In the genomic region with DNA sequence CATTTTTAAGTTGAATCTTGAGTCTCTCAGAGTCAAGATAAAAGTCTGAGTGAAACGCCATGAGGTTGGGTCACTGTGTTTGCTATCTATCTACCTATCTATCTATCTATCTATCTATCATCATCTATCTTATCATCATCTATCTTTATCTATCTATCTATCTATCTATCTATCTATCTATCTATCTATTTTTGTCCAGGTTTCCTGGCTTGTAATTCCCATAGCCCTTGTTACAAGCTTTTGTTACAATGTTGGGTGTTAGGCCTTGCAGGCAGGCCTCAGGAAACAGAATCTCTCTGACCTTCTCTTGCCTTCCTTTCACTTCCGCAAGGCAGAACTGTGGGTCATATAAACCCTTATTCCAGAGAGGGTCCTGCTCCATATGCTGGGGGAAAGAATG, we compare ENCODE assay signal across 32 cellular contexts.
"Had no signal": no experiment of that assay in that cellular context is flagged by ENCODE, and none has a peak within 500 bp of the region (broad histone marks: within the 10 kb centered on the region; RNA-seq: fewer than 3 reads in every experiment).

No MANE protein-coding gene starts in this region.

- ATAC-seq: activated CD4-positive, alpha-beta T cell treated with anti-CD3 and anti-CD28 coated beads for 36 hours; activated CD4-positive, CD25-positive, alpha-beta regulatory T cell treated with anti-CD3 and anti-CD28 coated beads, Interleukin-2, amount 50 U/mL, for 24 hours; activated CD8-positive, alpha-beta memory T cell treated with anti-CD3 and anti-CD28 coated beads, Interleukin-2, amount 10 ng/mL, durations not matched to agents 7 days and 5 days; activated CD8-positive, alpha-beta T cell treated with anti-CD3 and anti-CD28 coated beads, Interleukin-2, amount 10 ng/mL, durations not matched to agents 7 days and 5 days; activated naive CD8-positive, alpha-beta T cell treated with anti-CD3 and anti-CD28 coated beads, Interleukin-2, amount 50 U/mL, for 24 hours had no signal

- H3K4me3 ChIP-seq: ascending aorta, cardiac muscle cell had no signal

- DNase-seq: activated CD4-positive, alpha-beta memory T cell treated with anti-CD3 and anti-CD28 coated beads, Interleukin-2, amount 10 ng/mL, durations not matched to agents 7 days and 5 days; activated CD4-positive, alpha-beta T cell treated with anti-CD3 and anti-CD28 coated beads for 1 hour; activated CD4-positive, alpha-beta T cell treated with anti-CD3 and anti-CD28 coated beads for 36 hours; activated CD4-positive, alpha-beta T cell treated with anti-CD3 and anti-CD28 coated beads for 48 hours; activated CD4-positive, alpha-beta T cell treated with anti-CD3 and anti-CD28 coated beads, Interleukin-2, amount 10 ng/mL, durations not matched to agents 7 days and 5 days; activated CD4-positive, alpha-beta T cell treated with anti-CD3 and anti-CD28 coated beads, Interleukin-2, amount 50 U/mL, for 48 hours; activated CD4-positive, CD25-positive, alpha-beta regulatory T cell; activated CD8-positive, alpha-beta memory T cell treated with anti-CD3 and anti-CD28 coated beads for 24 hours; activated CD8-positive, alpha-beta memory T cell treated with anti-CD3 and anti-CD28 coated beads, Interleukin-2, amount 10 ng/mL, durations not matched to agents 7 days and 5 days; activated CD8-positive, alpha-beta memory T cell treated with anti-CD3 and anti-CD28 coated beads, Interleukin-2, amount 50 U/mL, for 48 hours; activated CD8-positive, alpha-beta T cell treated with anti-CD3 and anti-CD28 coated beads, Interleukin-2, amount 10 ng/mL, durations not matched to agents 7 days and 5 days; activated effector memory CD4-positive, alpha-beta T cell treated with Interleukin-2 at 50 U/mL for 16 hours; activated gamma-delta T cell; activated naive CD4-positive, alpha-beta T cell treated with anti-CD3 and anti-CD28 coated beads, Interleukin-2, amount 10 ng/mL, durations not matched to agents 7 days and 5 days; activated naive CD4-positive, alpha-beta T cell treated with Interleukin-2 at 50 U/mL for 16 hours; activated naive CD8-positive, alpha-beta T cell treated with anti-CD3 and anti-CD28 coated beads, Interleukin-2, amount 10 ng/mL, durations not matched to agents 7 days and 5 days; activated naive CD8-positive, alpha-beta T cell treated with anti-CD3 and anti-CD28 coated beads, Interleukin-2, amount 50 U/mL, for 24 hours; activated T-cell treated with anti-CD3 and anti-CD28 coated beads, Interleukin-2, amount 50 U/mL, for 24 hours; activated T-cell treated with anti-CD3 and anti-CD28 coated beads, Interleukin-2, amount 50 U/mL, for 48 hours; amygdala; anterior cingulate cortex; caudate nucleus; cerebellar nuclear complex; T-helper 1 cell; T-helper 2 cell; T-helper 9 cell had no signal

- H3K4me1 ChIP-seq: ascending aorta had no signal

- H3K27me3 ChIP-seq: ascending aorta, cardiac muscle cell had no signal

- H3K27ac ChIP-seq: ascending aorta, cardiac muscle cell, VCaP had no signal

- FAIRE-seq: bronchial epithelial cell, TTC549 had no signal
